In genomic region chr16:88993006-88993787, GRCh38 we compare ENCODE assay signal across 17 cellular contexts. TPM values are rescaled to one million over a fixed set of nuclear protein-coding genes. Genes with fewer than 3 reads are reported as not detected.
DNase-seq lines count a peak whose midpoint lies in the region; ATAC-seq, FAIRE-seq and TF ChIP-seq lines count a peak whose summit lies in the region.
"Had no signal": no experiment of that assay in that cellular context is flagged by ENCODE, and none has a peak within 500 bp of the region (broad histone marks: within the 10 kb centered on the region; RNA-seq: fewer than 3 reads in every experiment).

No MANE protein-coding gene starts in this region.

- H3K9me3 ChIP-seq in GM12878 (replicated peaks; ENCODE audit: control insufficient read depth, insufficient read depth, low read length) = peaks cover 10% of the 10 kb centered on the region
- H3K9me3 ChIP-seq in spleen = peaks cover 0 to 17% (median 14%) of the 10 kb centered on the region in 8 donors

- no peak for TF ChIP-seq EP300 in GM12878 (IDR thresholded peaks at IDR 0.05; ENCODE audit: borderline replicate concordance in 1 of 2, control insufficient read depth in 1 of 2, low read depth in 2 of 2, low read length in 2 of 2)

- H4K20me1 ChIP-seq in GM12878 (ENCODE audit: control insufficient read depth, insufficient read depth) = no peaks in the 10 kb centered on the region

- H3K36me3 ChIP-seq in GM12878 (ENCODE audit: control insufficient read depth in 2 of 2, insufficient read depth in 2 of 2, low read length in 1 of 2) = no peaks in the 10 kb centered on the region
- no peaks in the 10 kb centered on the region for H3K36me3 ChIP-seq in spleen
- H3K36me3 ChIP-seq: esophagus muscularis mucosa had no signal

- no peak overlapping the region for H3K27ac ChIP-seq in GM12878 (ENCODE audit: control insufficient read depth, insufficient read depth)
- H3K27ac ChIP-seq in spleen = peak overlapping the region in 5 of 8 donors; percentile 46 to 54 (median 49)
- H3K27ac ChIP-seq: esophagus muscularis mucosa had no signal

- peaks cover 2% of the 10 kb centered on the region for H3K36me3 Mint-ChIP-seq in activated CD4-positive, alpha-beta T cell treated with anti-CD3 and anti-CD28 coated beads for 36 hours (ENCODE audit: low read depth)
- no peaks in the 10 kb centered on the region for H3K36me3 Mint-ChIP-seq in activated T-helper 17 cell treated with anti-CD3 and anti-CD28 coated beads, Interleukin-2, amount 50 U/mL, for 72 hours (ENCODE audit: low read depth)
- H3K36me3 Mint-ChIP-seq: activated CD4-positive, alpha-beta memory T cell treated with anti-CD3 and anti-CD28 coated beads for 36 hours had no signal

- intact Hi-C loops in activated CD4-positive, alpha-beta T cell treated with anti-CD3 and anti-CD28 coated beads for 36 hours (cut with DNase I, micrococcal nuclease) = loop anchor here in 1 of 2 experiments (5.0 kb wide), 1 partner anchor 39 kb away; no protein-coding TSS in a partner anchor
- intact Hi-C loops in GM12878 (cut with micrococcal nuclease; ENCODE audit: unreplicated experiment) (no loop called here), spleen (cut with DNase I; ENCODE audit: low total_unique reads) (no loop called here)

- RAD21 ChIA-PET in GM12878 (lab: Charles Lee; ENCODE audit: unreplicated experiment) = no interaction called here

- CTCF ChIA-PET in activated CD4-positive, alpha-beta T cell treated with anti-CD3 and anti-CD28 coated beads for 36 hours (lab: Charles Lee) = no interaction called here
- CTCF ChIA-PET in GM12878 (lab: Yijun Ruan, JAX) = no interaction called here

- SMC1A ChIA-PET in GM12878 (lab: Charles Lee; ENCODE audit: uncharacterized antibody, unreplicated experiment) = no interaction called here

- POLR2A ChIA-PET in activated CD4-positive, alpha-beta T cell treated with anti-CD3 and anti-CD28 coated beads for 36 hours (lab: Charles Lee) = no interaction called here
- POLR2A ChIA-PET in GM12878 (lab: Charles Lee) = no interaction called here

- in situ Hi-C loops in GM12878 (cut with MboI) = no loop called here

- no peak overlapping the region for H3K9ac ChIP-seq in GM12878 (ENCODE audit: control insufficient read depth, insufficient read depth, low read length)

- H3K79me2 ChIP-seq in GM12878 (ENCODE audit: control insufficient read depth, insufficient read depth, low read length) = no peaks in the 10 kb centered on the region

- no peaks in the 10 kb centered on the region for H3K27me3 Mint-ChIP-seq in activated CD4-positive, alpha-beta T cell treated with anti-CD3 and anti-CD28 coated beads for 36 hours
- H3K27me3 Mint-ChIP-seq in activated T-helper 17 cell treated with anti-CD3 and anti-CD28 coated beads, Interleukin-2, amount 50 U/mL, for 72 hours = peaks cover 5% of the 10 kb centered on the region

- H3K4me3 ChIP-seq in GM12878 (no peak overlapping the region), spleen (peak overlapping the region in 1 of 8 donors; percentile 32)
- H3K4me3 ChIP-seq: esophagus muscularis mucosa had no signal

- H3K4me3 Mint-ChIP-seq in activated CD4-positive, alpha-beta T cell treated with anti-CD3 and anti-CD28 coated beads for 36 hours = no peak overlapping the region
- no peak overlapping the region for H3K4me3 Mint-ChIP-seq in activated T-helper 17 cell treated with anti-CD3 and anti-CD28 coated beads, Interleukin-2, amount 50 U/mL, for 72 hours
- H3K4me3 Mint-ChIP-seq: activated CD4-positive, alpha-beta memory T cell treated with anti-CD3 and anti-CD28 coated beads for 36 hours; activated naive CD4-positive, alpha-beta T cell treated with anti-CD3 and anti-CD28 coated beads, Interleukin-2, amount 10 ng/mL, durations not matched to agents 7 days and 5 days had no signal

- DNase-seq in activated CD4-positive, alpha-beta T cell treated with anti-CD3 and anti-CD28 coated beads for 36 hours = no peak
- no peak for DNase-seq in activated CD4-positive, alpha-beta T cell treated with anti-CD3 and anti-CD28 coated beads, Interleukin-2, amount 50 U/mL, for 1 hour
- DNase-seq in NCI-H69 (lab: John Stamatoyannopoulos, UW) (peak; percentile 40), GM12878 (ENCODE audit: low read depth, low spot score) (no peak), spleen (peak; percentile 78)
- DNase-seq in activated effector memory CD4-positive, alpha-beta T cell treated with anti-CD3 and anti-CD28 coated beads, Interleukin-2, amount 50 U/mL, for 16 hours = no peak
- DNase-seq: 8988T; activated CD4-positive, alpha-beta memory T cell treated with anti-CD3 and anti-CD28 coated beads for 36 hours; activated naive CD4-positive, alpha-beta T cell treated with anti-CD3 and anti-CD28 coated beads, Interleukin-2, amount 10 ng/mL, durations not matched to agents 7 days and 5 days; DMS153; NCI-H2081 treated with DMSO at 0.1 percent for 48 hours had no signal

- peak; percentile 33 for ATAC-seq in activated CD4-positive, alpha-beta T cell treated with anti-CD3 and anti-CD28 coated beads for 36 hours
- ATAC-seq in GM12878 (peak; percentile 49), HG03432 (IDR thresholded peaks at IDR 0.05; ENCODE audit: unreplicated experiment) (no peak)
- ATAC-seq in activated T-helper 17 cell treated with anti-CD3 and anti-CD28 coated beads, Interleukin-2, amount 50 U/mL, for 72 hours (replicated peaks) = no peak

- H3K4me2 ChIP-seq in GM12878 (ENCODE audit: control insufficient read depth, insufficient read depth) = no peak overlapping the region

- no peak for TF ChIP-seq CTCF in GM12878 (IDR thresholded peaks at IDR 0.05 in 2 of 3, conservative IDR thresholded peaks at IDR 0.05 in 1 of 3; ENCODE audit: control insufficient read depth in 2 of 3, extremely low read depth in 1 of 3, insufficient read depth in 1 of 3, low read depth in 3 of 3, low read length in 3 of 3)
- no peak for TF ChIP-seq CTCF in spleen (IDR thresholded peaks at IDR 0.05 in 8 of 11, conservative IDR thresholded peaks at IDR 0.05 in 3 of 11)

- TF ChIP-seq POLR2A in GM12878 (IDR thresholded peaks at IDR 0.05; ENCODE audit: low read depth, low read length) (no peak), spleen (IDR thresholded peaks at IDR 0.05) (no peak)

- H3K4me1 ChIP-seq in GM12878 (ENCODE audit: control insufficient read depth, insufficient read depth, low read length) = peaks cover 7% of the 10 kb centered on the region
- H3K4me1 ChIP-seq in spleen = peaks cover 7 to 40% (median 23%) of the 10 kb centered on the region in 6 donors

- TF ChIP-seq RAD21 in GM12878 (IDR thresholded peaks at IDR 0.05; ENCODE audit: insufficient read depth, low read depth, low read length) = no peak

- H3K27me3 ChIP-seq in GM12878 (replicated peaks in 1 of 2; ENCODE audit: control insufficient read depth in 2 of 2, insufficient read depth in 2 of 2, low read length in 1 of 2) = no peaks in the 10 kb centered on the region
- H3K27me3 ChIP-seq in spleen (replicated peaks in 1 of 7) = peaks cover 0 to 47% (median 0%) of the 10 kb centered on the region in 7 donors

- 23% methylated on average over 14 of the region's 14 CpGs for WGBS in GM12878 (ENCODE audit: insufficient coverage, insufficient replicate concordance, low lambda C conversion rate, missing lambda C conversion rate)
- WGBS in spleen, 5 donors = 12 to 25% (median 20%) methylated on average over 11 to 14 of the region's 14 CpGs

- FAIRE-seq in GM12878 (lab: Jason Lieb, UNC) = no peak

- H3K27ac Mint-ChIP-seq in activated CD4-positive, alpha-beta T cell treated with anti-CD3 and anti-CD28 coated beads for 36 hours = no peak overlapping the region
- no peak overlapping the region for H3K27ac Mint-ChIP-seq in activated T-helper 17 cell treated with anti-CD3 and anti-CD28 coated beads, Interleukin-2, amount 50 U/mL, for 72 hours
- H3K27ac Mint-ChIP-seq: activated CD4-positive, alpha-beta memory T cell treated with anti-CD3 and anti-CD28 coated beads for 36 hours; activated naive CD4-positive, alpha-beta T cell treated with anti-CD3 and anti-CD28 coated beads, Interleukin-2, amount 10 ng/mL, durations not matched to agents 7 days and 5 days had no signal

- BruUV-seq in GM12878 (replicated peaks; lab: Mats Ljungman, UMichigan) = no TSS peak

- H3K9me3 Mint-ChIP-seq in activated CD4-positive, alpha-beta T cell treated with anti-CD3 and anti-CD28 coated beads for 36 hours (ENCODE audit: low read depth) = peaks cover 5% of the 10 kb centered on the region
- H3K9me3 Mint-ChIP-seq in activated T-helper 17 cell treated with anti-CD3 and anti-CD28 coated beads, Interleukin-2, amount 50 U/mL, for 72 hours = peaks cover 5% of the 10 kb centered on the region

- no peaks in the 10 kb centered on the region for H3K4me1 Mint-ChIP-seq in activated CD4-positive, alpha-beta T cell treated with anti-CD3 and anti-CD28 coated beads for 36 hours
- H3K4me1 Mint-ChIP-seq in activated T-helper 17 cell treated with anti-CD3 and anti-CD28 coated beads, Interleukin-2, amount 50 U/mL, for 72 hours = no peaks in the 10 kb centered on the region
- H3K4me1 Mint-ChIP-seq: activated naive CD4-positive, alpha-beta T cell treated with anti-CD3 and anti-CD28 coated beads, Interleukin-2, amount 10 ng/mL, durations not matched to agents 7 days and 5 days had no signal

- no peak overlapping the region; the same call in none of the 2 replicates for H2AFZ ChIP-seq in GM12878 (ENCODE audit: control insufficient read depth, low read depth, low read length)

RNA-seq across cellular contexts. Expression of gene CBFA2T3, which starts 16.2 kb away (rescaled TPM):
- under 1 TPM; 0.30 to 0.34 TPM for total RNA-seq in activated CD4-positive, alpha-beta T cell treated with anti-CD3 and anti-CD28 coated beads for 36 hours
- total RNA-seq in GM12878 (2013; cell fraction: nucleolus; rRNA removed) = 44.9 and 56.6 TPM in 2 replicates
- 2.3 and 2.8 TPM in 2 replicates for total RNA-seq in GM12878 (2014; rRNA removed)
- total RNA-seq in GM12878 (2014; rRNA removed; fragmentation: Illumina TruSeq; extraction: Trizol) = 1.3 and 1.5 TPM in 2 replicates
- total RNA-seq in GM12878 (2021) = 35.4 and 42.6 TPM in 2 replicates
- polyA plus RNA-seq in GM12878 (2011; ENCODE audit: low read depth) = 4.5 TPM
- polyA plus RNA-seq in GM12878 (2011; rRNA removed) = 0.75 and 1.6 TPM in 2 replicates
- 1.8 and 2.5 TPM in 2 replicates for polyA plus RNA-seq in GM12878 (2011; cell fraction: cytosol; rRNA removed)
- 18.7 and 22.6 TPM in 2 replicates for polyA plus RNA-seq in GM12878 (2011; cell fraction: nucleus; rRNA removed)
- polyA plus RNA-seq in GM12878 (2012) = 12.9 and 17.4 TPM in 2 replicates
- 5.6 and 6.6 TPM in 2 replicates for polyA plus RNA-seq in GM12878 (2014; fragmentation: Illumina TruSeq; extraction: Trizol)
- 1 to 10 TPM in 1 of 2 experiments, under 1 TPM in 1; 0.69 to 1.5 TPM for polyA plus RNA-seq in GM12878 (2014; fragmentation: Nextera tagmentation; extraction: Ambion mirVana)
- 10.2 and 15.6 TPM in 2 replicates for polyA plus RNA-seq in GM12878 (2014; rRNA removed)
- 10 to 100 TPM; 14.2 to 14.9 TPM for polyA plus RNA-seq in GM12878 (2016; fragmentation: Nextera tagmentation; extraction: Ambion mirVana)
- polyA minus RNA-seq in GM12878 (2011; rRNA and poly(A)+ RNA removed) = 1.7 and 7.0 TPM in 2 replicates
- polyA minus RNA-seq in GM12878 (2011; cell fraction: cytosol; rRNA and poly(A)+ RNA removed) = 4.5 and 5.3 TPM in 2 replicates
- polyA minus RNA-seq in GM12878 (2011; cell fraction: nucleus; rRNA and poly(A)+ RNA removed) = 4.8 and 7.7 TPM in 2 replicates
- 10 to 100 TPM; 10.5 to 59.8 (median 56.3) TPM for total RNA-seq in spleen
- polyA plus RNA-seq in spleen = 10 to 100 TPM in 2 of 3 donors, 1 to 10 TPM in 1; 8.4 to 25.1 (median 14.3) TPM
- total RNA-seq in activated T-helper 17 cell treated with anti-CD3 and anti-CD28 coated beads, Interleukin-2, amount 50 U/mL, for 72 hours = under 1 TPM in 1 of 2 donors, not detected in 1; 0.19 TPM
- total RNA-seq: chondrocyte, renal cortical epithelial cell, SK-MEL-5 had no signal

Comparison
In these comparisons a context has a peak if more than half of its experiments do, and no peak if none do; other contexts are left out.
1. ATAC-seq: peak in activated CD4-positive, alpha-beta T cell treated with anti-CD3 and anti-CD28 coated beads for 36 hours (single experiment) and GM12878 (single experiment); none in HG03432 (single experiment) and activated T-helper 17 cell treated with anti-CD3 and anti-CD28 coated beads, Interleukin-2, amount 50 U/mL, for 72 hours (single experiment).
2. DNase-seq: peak in NCI-H69 (single experiment) and spleen (single experiment); none in activated CD4-positive, alpha-beta T cell treated with anti-CD3 and anti-CD28 coated beads for 36 hours (single experiment), activated CD4-positive, alpha-beta T cell treated with anti-CD3 and anti-CD28 coated beads, Interleukin-2, amount 50 U/mL, for 1 hour (single experiment), GM12878 (single experiment) and activated effector memory CD4-positive, alpha-beta T cell treated with anti-CD3 and anti-CD28 coated beads, Interleukin-2, amount 50 U/mL, for 16 hours (single experiment).